Comparison of ENCODE assay signal across 26 cellular contexts in genomic region chr12:49892084-49892731, GRCh38. TPM values are rescaled to one million over a fixed set of nuclear protein-coding genes. Genes with fewer than 3 reads are reported as not detected.
"Had no signal": no experiment of that assay in that cellular context is flagged by ENCODE, and none has a peak within 500 bp of the region (broad histone marks: within the 10 kb centered on the region; RNA-seq: fewer than 3 reads in every experiment).

No MANE protein-coding gene starts in this region.

- H3K36me3 ChIP-seq: cardiac muscle cell, left ventricle myocardium inferior, thoracic aorta, upper lobe of left lung had no signal

- H3K27me3 ChIP-seq: body of pancreas, cardiac muscle cell, upper lobe of left lung had no signal

- H3K9me3 ChIP-seq: body of pancreas, left ventricle myocardium inferior, thoracic aorta, upper lobe of left lung had no signal

- DNase-seq: activated CD4-positive, alpha-beta memory T cell treated with anti-CD3 and anti-CD28 coated beads for 36 hours; activated CD4-positive, alpha-beta T cell treated with anti-CD3 and anti-CD28 coated beads for 48 hours; activated CD4-positive, CD25-positive, alpha-beta regulatory T cell; activated effector memory CD4-positive, alpha-beta T cell treated with anti-CD3 and anti-CD28 coated beads, Interleukin-2, amount 50 U/mL, for 16 hours; activated naive CD4-positive, alpha-beta T cell treated with anti-CD3 and anti-CD28 coated beads, Interleukin-2, amount 10 ng/mL, durations not matched to agents 7 days and 5 days; activated T-cell treated with anti-CD3 and anti-CD28 coated beads, Interleukin-2, amount 50 U/mL, for 48 hours; body of pancreas; effector CD4-positive, alpha-beta T cell; foreskin keratinocyte; left ventricle myocardium inferior; stimulated activated CD4-positive, alpha-beta T cell treated with anti-CD3 and anti-CD28 coated beads, Interleukin-15, amount 100 ng/mL, for 24 hours; stimulated activated naive B cell treated with anti-CD40 and anti-IgM and Interleukin-4, amounts not matched to agents 10 μg/mL and 1 μg/mL and 100 μg/mL, for 72 hours; T1000; upper lobe of left lung had no signal

- FAIRE-seq: endometrium had no signal

- H3K4me3 ChIP-seq: body of pancreas, cardiac muscle cell, left ventricle myocardium inferior, smooth muscle cell, thoracic aorta, upper lobe of left lung had no signal

- H3K4me2 ChIP-seq: smooth muscle cell had no signal

- H3K4me1 ChIP-seq: left ventricle myocardium inferior, upper lobe of left lung had no signal

- H3K27ac ChIP-seq: body of pancreas, cardiac muscle cell, foreskin keratinocyte, left ventricle myocardium inferior, thoracic aorta, upper lobe of left lung had no signal

- ATAC-seq: body of pancreas; foreskin keratinocyte; naive thymus-derived CD8-positive, alpha-beta T cell; sciatic nerve; stimulated activated naive B cell treated with anti-CD40 and anti-IgM and Interleukin-4, amounts not matched to agents 10 μg/mL and 1 μg/mL and 100 μg/mL, for 72 hours had no signal

RNA-seq across cellular contexts. Expression of gene FAIM2, which starts 11.5 kb away (rescaled TPM):
- total RNA-seq: foreskin keratinocyte; glomerular endothelial cell; kidney epithelial cell; lung microvascular endothelial cell; naive thymus-derived CD8-positive, alpha-beta T cell had no signal
- polyA plus RNA-seq: foreskin keratinocyte had no signal

RNA-seq across cellular contexts. Expression of gene AQP2, which starts 58.3 kb away (rescaled TPM):
- total RNA-seq: activated CD4-positive, alpha-beta memory T cell treated with anti-CD3 and anti-CD28 coated beads for 36 hours; body of pancreas; cardiac muscle cell; cerebellum; foreskin keratinocyte; glomerular endothelial cell; kidney epithelial cell; left ventricle myocardium inferior; lung microvascular endothelial cell; mesothelial cell of epicardium; naive thymus-derived CD8-positive, alpha-beta T cell; sciatic nerve had no signal
- polyA plus RNA-seq: cardiac muscle cell; esophagus; foreskin keratinocyte; naive thymus-derived CD8-positive, alpha-beta T cell had no signal
